2 cellular contexts compared by ENCODE assay signal in the genomic region with DNA sequence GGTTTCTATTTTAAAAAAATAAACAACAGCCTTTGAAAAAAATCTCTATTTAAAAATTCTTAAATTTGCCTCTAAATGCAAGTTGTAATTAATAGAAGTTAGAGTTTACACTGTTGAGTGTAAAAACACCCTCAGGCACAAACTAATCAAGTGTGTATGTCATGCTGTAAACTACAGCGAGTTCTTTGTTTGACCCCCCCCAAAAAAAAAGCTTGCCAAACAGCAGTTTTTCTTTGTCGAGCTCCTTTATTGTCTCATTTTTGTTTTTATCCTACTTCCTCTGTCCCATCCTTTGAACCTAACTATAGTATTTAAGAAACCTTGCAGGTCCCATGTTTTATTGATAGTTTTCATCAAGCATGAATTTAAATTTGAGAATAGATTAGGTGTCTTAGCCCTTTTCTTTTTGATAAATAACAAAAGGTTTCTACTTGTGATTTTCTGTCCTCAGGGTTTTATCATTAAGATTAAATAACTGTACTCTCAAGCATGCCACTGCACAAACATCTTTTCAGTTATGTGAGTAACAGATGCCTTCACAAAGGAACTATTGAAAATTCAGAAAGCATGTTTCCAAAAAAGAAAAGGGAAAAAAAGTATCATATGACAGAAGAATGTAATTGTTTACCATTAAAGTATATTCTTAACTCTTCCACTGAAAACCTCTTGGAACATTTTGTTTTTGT.
TF ChIP-seq lines count a peak whose summit lies in the region.

No MANE protein-coding gene starts in this region.

TF ChIP-seq in A549, 52 proteins besides CTCF, POLR2A, EP300 and RAD21 (continued from another document):
- TF ChIP-seq FOSL2 (IDR thresholded peaks at IDR 0.05), result no peak
- TF ChIP-seq FOSL2 (CRISPR knock-in tag; IDR thresholded peaks at IDR 0.05), result no peak
- TF ChIP-seq CBX2 (IDR thresholded peaks at IDR 0.05; ENCODE audit: borderline replicate concordance, low read depth), result no peak
- no peak for TF ChIP-seq ZC3H11A (IDR thresholded peaks at IDR 0.05)
- no peak for TF ChIP-seq CHD4 (IDR thresholded peaks at IDR 0.05; ENCODE audit: borderline replicate concordance)
- TF ChIP-seq HMGXB4 (CRISPR knock-in tag; IDR thresholded peaks at IDR 0.05; ENCODE audit: borderline replicate concordance), result no peak
- TF ChIP-seq PHF8 (IDR thresholded peaks at IDR 0.05; ENCODE audit: borderline replicate concordance, low read depth), result no peak
- no peak for TF ChIP-seq ZNF302 (CRISPR knock-in tag; IDR thresholded peaks at IDR 0.05)
- no peak for TF ChIP-seq BHLHE40 (IDR thresholded peaks at IDR 0.05; ENCODE audit: low read depth, low read length)
- no peak for TF ChIP-seq ZFP36 (IDR thresholded peaks at IDR 0.05; ENCODE audit: borderline replicate concordance, partially characterized antibody)
- no peak for TF ChIP-seq RNF2 (IDR thresholded peaks at IDR 0.05; ENCODE audit: borderline replicate concordance, low read depth)
- TF ChIP-seq, protein P1, sequence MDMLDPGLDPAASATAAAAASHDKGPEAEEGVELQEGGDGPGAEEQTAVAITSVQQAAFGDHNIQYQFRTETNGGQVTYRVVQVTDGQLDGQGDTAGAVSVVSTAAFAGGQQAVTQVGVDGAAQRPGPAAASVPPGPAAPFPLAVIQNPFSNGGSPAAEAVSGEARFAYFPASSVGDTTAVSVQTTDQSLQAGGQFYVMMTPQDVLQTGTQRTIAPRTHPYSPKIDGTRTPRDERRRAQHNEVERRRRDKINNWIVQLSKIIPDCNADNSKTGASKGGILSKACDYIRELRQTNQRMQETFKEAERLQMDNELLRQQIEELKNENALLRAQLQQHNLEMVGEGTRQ (IDR thresholded peaks at IDR 0.05), result no peak
- TF ChIP-seq POLR2AphosphoS2 (conservative IDR thresholded peaks at IDR 0.05; ENCODE audit: low read length), result no peak
- no peak for TF ChIP-seq HDAC2 (IDR thresholded peaks at IDR 0.05)

TF ChIP-seq in IMR-90, 13 proteins besides CTCF, POLR2A, EP300 and RAD21 (continued from another document):
- TF ChIP-seq, protein P2, sequence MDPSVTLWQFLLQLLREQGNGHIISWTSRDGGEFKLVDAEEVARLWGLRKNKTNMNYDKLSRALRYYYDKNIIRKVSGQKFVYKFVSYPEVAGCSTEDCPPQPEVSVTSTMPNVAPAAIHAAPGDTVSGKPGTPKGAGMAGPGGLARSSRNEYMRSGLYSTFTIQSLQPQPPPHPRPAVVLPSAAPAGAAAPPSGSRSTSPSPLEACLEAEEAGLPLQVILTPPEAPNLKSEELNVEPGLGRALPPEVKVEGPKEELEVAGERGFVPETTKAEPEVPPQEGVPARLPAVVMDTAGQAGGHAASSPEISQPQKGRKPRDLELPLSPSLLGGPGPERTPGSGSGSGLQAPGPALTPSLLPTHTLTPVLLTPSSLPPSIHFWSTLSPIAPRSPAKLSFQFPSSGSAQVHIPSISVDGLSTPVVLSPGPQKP (IDR thresholded peaks at IDR 0.05; ENCODE audit: borderline replicate concordance, low read depth, low read length), result no peak
- TF ChIP-seq BHLHE40 (IDR thresholded peaks at IDR 0.05; ENCODE audit: low read depth, low read length) (no peak), MAZ (IDR thresholded peaks at IDR 0.05; ENCODE audit: borderline replicate concordance, low read depth, low read length) (no peak), MXI1 (IDR thresholded peaks at IDR 0.05; ENCODE audit: borderline replicate concordance, low read depth, low read length) (no peak)
- TF ChIP-seq, protein P1 (IDR thresholded peaks at IDR 0.05; ENCODE audit: low read depth, low read length), result no peak
TF ChIP-seq in IMR-90: peak in this region for 0.
